21 cellular contexts compared by ENCODE assay signal in the genomic region with DNA sequence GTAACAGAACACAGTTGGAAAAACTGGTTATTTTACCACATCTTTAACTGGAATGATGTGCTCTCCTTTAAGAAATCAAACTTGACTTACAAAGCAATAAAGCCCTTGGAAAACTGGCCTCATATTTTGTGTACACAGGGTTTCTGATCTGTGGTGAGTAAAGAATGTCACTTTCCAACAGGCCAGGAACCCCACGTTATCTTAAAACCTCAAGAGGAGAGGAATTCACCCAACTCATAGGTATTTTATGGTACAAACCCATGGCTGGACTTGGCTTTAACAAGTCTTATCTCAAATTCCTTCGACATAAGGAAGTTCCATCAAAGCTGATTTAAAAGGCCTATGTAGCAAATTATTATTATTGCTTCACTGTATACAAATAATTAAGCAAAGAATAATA.
"Had no signal": no experiment of that assay in that cellular context is flagged by ENCODE, and none has a peak within 500 bp of the region (broad histone marks: within the 10 kb centered on the region; RNA-seq: fewer than 3 reads in every experiment).

No MANE protein-coding gene starts in this region.

- ATAC-seq: foreskin keratinocyte, heart left ventricle, left ventricle myocardium superior, right lobe of liver had no signal

- FAIRE-seq: endothelial cell of umbilical vein, islet of Langerhans had no signal

- H3K27me3 ChIP-seq: foreskin keratinocyte, heart left ventricle, right lobe of liver, uterus had no signal

- DNase-seq: activated CD4-positive, alpha-beta memory T cell treated with anti-CD3 and anti-CD28 coated beads, Interleukin-2, amount 10 ng/mL, durations not matched to agents 7 days and 5 days; activated CD4-positive, alpha-beta T cell treated with anti-CD3 and anti-CD28 coated beads, Interleukin-2, amount 10 ng/mL, durations not matched to agents 24 days and 14 days; activated CD4-positive, CD25-positive, alpha-beta regulatory T cell treated with anti-CD3 and anti-CD28 coated beads, Interleukin-2, amount 50 U/mL, for 72 hours; activated CD8-positive, alpha-beta memory T cell treated with anti-CD3 and anti-CD28 coated beads, Interleukin-2, amount 50 U/mL, for 48 hours; activated gamma-delta T cell; activated naive CD4-positive, alpha-beta T cell treated with anti-CD3 and anti-CD28 coated beads, Interleukin-2, amount 50 U/mL, for 16 hours; activated T-cell treated with anti-CD3 and anti-CD28 coated beads, Interleukin-2, amount 50 U/mL, for 24 hours; amygdala; caudate nucleus; foreskin keratinocyte; heart left ventricle; left ventricle myocardium superior; right lobe of liver; stimulated activated CD4-positive, alpha-beta T cell treated with anti-CD3 and anti-CD28 coated beads, Interleukin-12 subunit alpha, Interleukin-12 subunit beta, amount 100 ng/mL, for 4 hours; stimulated activated CD4-positive, alpha-beta T cell treated with anti-CD3 and anti-CD28 coated beads, Interleukin-4, amount 100 ng/mL, for 1 hour; T-helper 9 cell; trophoblast cell; uterus had no signal

- H3K9me3 ChIP-seq: heart left ventricle, right lobe of liver, thoracic aorta, uterus had no signal

- H3K4me3 ChIP-seq: heart left ventricle, right lobe of liver, thoracic aorta, uterus had no signal

- H3K4me1 ChIP-seq: foreskin keratinocyte, heart left ventricle, right lobe of liver, uterus had no signal

- H3K27ac ChIP-seq: foreskin keratinocyte, heart left ventricle, right lobe of liver, thoracic aorta, uterus had no signal

- H3K36me3 ChIP-seq: heart left ventricle, right lobe of liver, thoracic aorta, uterus had no signal
